In genomic region chr3:38031022-38031994, GRCh38 we compare ENCODE assay signal across 8 cellular contexts. TPM values are rescaled to one million over a fixed set of nuclear protein-coding genes. Genes with fewer than 3 reads are reported as not detected.
DNase-seq lines count a peak whose midpoint lies in the region; ATAC-seq and TF ChIP-seq lines count a peak whose summit lies in the region.

No MANE protein-coding gene starts in this region.

- H3K9me3 Mint-ChIP-seq in CD8-positive, alpha-beta T cell, result no peaks in the 10 kb centered on the region

- H3K4me2 ChIP-seq in SK-N-SH, result peak overlapping the region; percentile 83

- H3K27me3 ChIP-seq in CD8-positive, alpha-beta T cell (ENCODE audit: insufficient read depth, low read length), result no peaks in the 10 kb centered on the region
- H3K27me3 ChIP-seq in SK-N-SH (ENCODE audit: insufficient read depth) (no peaks in the 10 kb centered on the region), breast epithelium (no peaks in the 10 kb centered on the region)

- TF ChIP-seq POLR2A in breast epithelium (IDR thresholded peaks at IDR 0.05), result no peak

- peak overlapping the region; percentile 70 for H3K4me3 Mint-ChIP-seq in CD8-positive, alpha-beta T cell

- no peak for TF ChIP-seq EP300 in SK-N-SH (IDR thresholded peaks at IDR 0.05; ENCODE audit: borderline replicate concordance in 1 of 2, low read depth in 1 of 2, low read length in 1 of 2)

- TF ChIP-seq CTCF in CD8-positive, alpha-beta T cell (IDR thresholded peaks at IDR 0.05), result no peak
- TF ChIP-seq CTCF in SK-N-SH (IDR thresholded peaks at IDR 0.05) (no peak), breast epithelium (IDR thresholded peaks at IDR 0.05) (no peak), mucosa of descending colon (IDR thresholded peaks at IDR 0.05) (no peak)

- no peaks in the 10 kb centered on the region for H3K36me3 Mint-ChIP-seq in CD8-positive, alpha-beta T cell

- no peak for TF ChIP-seq RAD21 in SK-N-SH (IDR thresholded peaks at IDR 0.05; ENCODE audit: low read length)

- peaks cover 3% of the 10 kb centered on the region; the same call in 1 of the 2 replicates for H3K79me2 ChIP-seq in SK-N-SH (ENCODE audit: insufficient read depth)

- no peak overlapping the region for H3K4me3 ChIP-seq in CD8-positive, alpha-beta T cell (ENCODE audit: low read depth, low read length)
- H3K4me3 ChIP-seq in SK-N-SH (ENCODE audit: low read depth in 2 of 2, low read length in 1 of 2) (no peak overlapping the region), breast epithelium (peak overlapping the region in 1 of 3 donors; percentile 7), mucosa of descending colon (no peak overlapping the region), urinary bladder (ENCODE audit: low read depth, low read length) (no peak overlapping the region)

- no peaks in the 10 kb centered on the region for H3K9me3 ChIP-seq in CD8-positive, alpha-beta T cell (ENCODE audit: low read length)
- H3K9me3 ChIP-seq in SK-N-SH (no peaks in the 10 kb centered on the region), breast epithelium (no peaks in the 10 kb centered on the region), mucosa of descending colon (no peaks in the 10 kb centered on the region)

- H3K9me2 ChIP-seq in SK-N-SH, result no peaks in the 10 kb centered on the region

- DNase-seq in CD8-positive, alpha-beta T cell, result peak in 5 of 7 experiments; percentile 30 to 60 (median 42)
- DNase-seq in SK-N-SH (no peak), breast epithelium (ENCODE audit: low spot score in 2 of 2) (peak; percentile 65 to 71), mucosa of descending colon (peak; percentile 80 to 84 (median 82)), epidermal melanocyte (ENCODE audit: insufficient read length, low spot score) (no peak), MV-4-11 (lab: John Stamatoyannopoulos, UW) (no peak)

- H3K27me3 Mint-ChIP-seq in CD8-positive, alpha-beta T cell (ENCODE audit: low read depth), result peaks cover 10% of the 10 kb centered on the region

- WGBS in SK-N-SH (ENCODE audit: low lambda C conversion rate), result 26% methylated on average over 7 of the region's 9 CpGs
- 57% methylated on average over 9 of the region's 9 CpGs for WGBS in urinary bladder

- intact Hi-C loops in CD8-positive, alpha-beta T cell (cut with DNase I, micrococcal nuclease), result no loop called here
- intact Hi-C loops in breast epithelium (cut with DNase I; ENCODE audit: low total_unique reads) (no loop called here), mucosa of descending colon (cut with DNase I, micrococcal nuclease) (no loop called here)

- H3K4me1 Mint-ChIP-seq in CD8-positive, alpha-beta T cell (ENCODE audit: low read depth), result peaks cover 16% of the 10 kb centered on the region

- peak; percentile 65 for ATAC-seq in CD8-positive, alpha-beta T cell
- ATAC-seq in mucosa of descending colon (peak; percentile 84), GM18519 (IDR thresholded peaks at IDR 0.05; ENCODE audit: low FRiP score, unreplicated experiment) (no peak)

- peaks cover 22% of the 10 kb centered on the region for H3K4me1 ChIP-seq in CD8-positive, alpha-beta T cell (ENCODE audit: insufficient read depth, low read length)
- peaks cover 13 to 17% of the 10 kb centered on the region in 2 experiments; a peak in 3 of 4 replicates for H3K4me1 ChIP-seq in SK-N-SH (ENCODE audit: control insufficient read depth in 1 of 2, insufficient read depth in 2 of 2, low read depth in 1 of 2, low read length in 1 of 2)
- H3K4me1 ChIP-seq in breast epithelium, result peaks cover 7 to 20% of the 10 kb centered on the region in 2 donors
- peaks cover 33% of the 10 kb centered on the region for H3K4me1 ChIP-seq in mucosa of descending colon (ENCODE audit: low read depth)
- H3K4me1 ChIP-seq in urinary bladder (ENCODE audit: insufficient read depth), result no peaks in the 10 kb centered on the region

- peaks cover 6% of the 10 kb centered on the region for H3F3A ChIP-seq in SK-N-SH (replicated peaks; ENCODE audit: insufficient read depth)

- H3K27ac Mint-ChIP-seq in CD8-positive, alpha-beta T cell, result peak overlapping the region; percentile 21

- H3K27ac ChIP-seq in CD8-positive, alpha-beta T cell (ENCODE audit: low read depth, low read length), result no peak overlapping the region
- H3K27ac ChIP-seq in SK-N-SH (ENCODE audit: low read depth in 2 of 2, low read length in 1 of 2) (peak overlapping the region in 1 of 2 experiments; percentile 58; a peak in 2 of 4 replicates), breast epithelium (peak overlapping the region; percentile 82 to 89), urinary bladder (ENCODE audit: low read depth) (peak overlapping the region; percentile 51)

- CTCF ChIA-PET in CD8-positive, alpha-beta T cell (lab: Charles Lee), result interaction anchor here (1.2 to 1.7 kb wide), 2 partner anchors 28 to 34 kb away, joined by 3 read pairs; no protein-coding TSS in a partner anchor
- CTCF ChIA-PET in SK-N-SH (lab: Yijun Ruan, JAX), result no interaction called here

- peak overlapping the region; percentile 88; the same call in 1 of the 2 replicates for H2AFZ ChIP-seq in SK-N-SH (ENCODE audit: low read depth)

- no peaks in the 10 kb centered on the region for H3K36me3 ChIP-seq in CD8-positive, alpha-beta T cell (ENCODE audit: insufficient read depth, low read length)
- no peaks in the 10 kb centered on the region for H3K36me3 ChIP-seq in SK-N-SH (replicated peaks in 1 of 2; ENCODE audit: control insufficient read depth in 1 of 2, insufficient read depth in 2 of 2, low read length in 1 of 2)
- no peaks in the 10 kb centered on the region for H3K36me3 ChIP-seq in breast epithelium
- no peaks in the 10 kb centered on the region for H3K36me3 ChIP-seq in mucosa of descending colon (ENCODE audit: low read depth)
- H3K36me3 ChIP-seq in urinary bladder (ENCODE audit: insufficient read depth), result no peaks in the 10 kb centered on the region

- peaks cover 3% of the 10 kb centered on the region; the same call in 1 of the 2 replicates for H4K20me1 ChIP-seq in SK-N-SH (ENCODE audit: insufficient read depth)

- H3K9ac ChIP-seq in SK-N-SH, result peak overlapping the region; percentile 92

- POLR2A ChIA-PET in CD8-positive, alpha-beta T cell (lab: Charles Lee), result interaction anchor here (2.7 kb wide), 1 partner anchor 8 kb away, joined by 7 read pairs; the partner anchor contains the start of gene DLEC1
- POLR2A ChIA-PET in SK-N-SH (lab: Yijun Ruan, JAX), result interaction anchor here (1.8 kb wide), 1 partner anchor 105 kb away, joined by 6 read pairs; the partner anchor contains the start of gene ACAA1

TF ChIP-seq in SK-N-SH, 30 proteins besides CTCF, POLR2A, EP300 and RAD21 (continues in another document):
- TF ChIP-seq SIN3A (IDR thresholded peaks at IDR 0.05; ENCODE audit: borderline replicate concordance, low read depth, low read length), result no peak
- peak; percentile 30; the same call in 1 of the 2 replicates for TF ChIP-seq JUND (IDR thresholded peaks at IDR 0.05)
- TF ChIP-seq RXRA (IDR thresholded peaks at IDR 0.05; ENCODE audit: borderline replicate concordance, low read depth), result no peak
- peak; percentile 73 for TF ChIP-seq MAX (IDR thresholded peaks at IDR 0.05; ENCODE audit: low read depth)
- TF ChIP-seq FOSL2 (IDR thresholded peaks at IDR 0.05; ENCODE audit: borderline replicate concordance, low read depth), result peak; percentile 56; the same call in 1 of the 2 replicates
- TF ChIP-seq RFX5 (IDR thresholded peaks at IDR 0.05; ENCODE audit: low read length), result no peak
- peak; percentile 42; the same call in 1 of the 2 replicates for TF ChIP-seq TAF1 (IDR thresholded peaks at IDR 0.05; ENCODE audit: borderline replicate concordance, low read depth, low read length)

RNA-seq across cellular contexts. Expression of gene PLCD1, which starts 1.9 kb away (rescaled TPM):
- 10 to 100 TPM; 64.4 to 70.8 TPM for total RNA-seq in CD8-positive, alpha-beta T cell
- polyA plus RNA-seq in SK-N-SH (2012; rRNA removed) (15.2 and 20.2 TPM in 2 replicates), urinary bladder (34.9 TPM)
- polyA plus RNA-seq in SK-N-SH (2012; cell fraction: cytosol; rRNA removed), result 7.3 and 10.6 TPM in 2 replicates
- 65.0 and 85.7 TPM in 2 replicates for polyA plus RNA-seq in SK-N-SH (2012; cell fraction: nucleus; rRNA removed)
- total RNA-seq in breast epithelium (10 to 100 TPM; 17.0 to 36.2 (median 23.4) TPM), mucosa of descending colon (100 to 1,000 TPM in 1 of 3 donors, 10 to 100 TPM in 2; 38.2 to 113 (median 66.5) TPM), urinary bladder (14.6 TPM)

RNA-seq across cellular contexts. Expression of gene DLEC1, which starts 7.7 kb away (rescaled TPM):
- total RNA-seq in CD8-positive, alpha-beta T cell, result 1 to 10 TPM; 1.8 to 1.9 TPM
- polyA plus RNA-seq in SK-N-SH (2012; rRNA removed), result 0.02 TPM in 1 of 2 replicates, not detected in the other
- not detected in 2 replicates for polyA plus RNA-seq in SK-N-SH (2012; cell fraction: cytosol; rRNA removed)
- 0.01 TPM in 2 replicates for polyA plus RNA-seq in SK-N-SH (2012; cell fraction: nucleus; rRNA removed)
- total RNA-seq in breast epithelium, result 1 to 10 TPM in 2 of 3 donors, under 1 TPM in 1; 0.98 to 2.0 (median 1.1) TPM
- 1 to 10 TPM in 2 of 3 donors, under 1 TPM in 1; 0.73 to 1.7 (median 1.5) TPM for total RNA-seq in mucosa of descending colon
- total RNA-seq in urinary bladder, result 0.42 TPM
- polyA plus RNA-seq in urinary bladder, result 0.29 TPM

RNA-seq across cellular contexts. Expression of gene VILL, which starts 40.7 kb away (rescaled TPM):
- total RNA-seq in CD8-positive, alpha-beta T cell, result 10 to 100 TPM; 19.0 to 19.6 TPM
- 8.6 and 8.8 TPM in 2 replicates for polyA plus RNA-seq in SK-N-SH (2012; rRNA removed)
- 2.4 and 3.9 TPM in 2 replicates for polyA plus RNA-seq in SK-N-SH (2012; cell fraction: cytosol; rRNA removed)
- polyA plus RNA-seq in SK-N-SH (2012; cell fraction: nucleus; rRNA removed), result 28.7 and 29.0 TPM in 2 replicates
- total RNA-seq in breast epithelium, result 10 to 100 TPM; 11.0 to 17.4 (median 15.4) TPM
- 100 to 1,000 TPM in 2 of 3 donors, 10 to 100 TPM in 1; 69.7 to 197 (median 150) TPM for total RNA-seq in mucosa of descending colon
- total RNA-seq in urinary bladder, result 16.0 TPM
- polyA plus RNA-seq in urinary bladder, result 17.5 TPM

Comparison
In these comparisons a context has a peak if more than half of its experiments do, and no peak if none do; other contexts are left out.
1. DNase-seq: peak in CD8-positive, alpha-beta T cell (5 of 7), breast epithelium (2 of 2) and mucosa of descending colon (3 of 3); none in SK-N-SH (single experiment), epidermal melanocyte (single experiment) and MV-4-11 (single experiment).